ENCODE assay signal across 37 cellular contexts in the genomic region with DNA sequence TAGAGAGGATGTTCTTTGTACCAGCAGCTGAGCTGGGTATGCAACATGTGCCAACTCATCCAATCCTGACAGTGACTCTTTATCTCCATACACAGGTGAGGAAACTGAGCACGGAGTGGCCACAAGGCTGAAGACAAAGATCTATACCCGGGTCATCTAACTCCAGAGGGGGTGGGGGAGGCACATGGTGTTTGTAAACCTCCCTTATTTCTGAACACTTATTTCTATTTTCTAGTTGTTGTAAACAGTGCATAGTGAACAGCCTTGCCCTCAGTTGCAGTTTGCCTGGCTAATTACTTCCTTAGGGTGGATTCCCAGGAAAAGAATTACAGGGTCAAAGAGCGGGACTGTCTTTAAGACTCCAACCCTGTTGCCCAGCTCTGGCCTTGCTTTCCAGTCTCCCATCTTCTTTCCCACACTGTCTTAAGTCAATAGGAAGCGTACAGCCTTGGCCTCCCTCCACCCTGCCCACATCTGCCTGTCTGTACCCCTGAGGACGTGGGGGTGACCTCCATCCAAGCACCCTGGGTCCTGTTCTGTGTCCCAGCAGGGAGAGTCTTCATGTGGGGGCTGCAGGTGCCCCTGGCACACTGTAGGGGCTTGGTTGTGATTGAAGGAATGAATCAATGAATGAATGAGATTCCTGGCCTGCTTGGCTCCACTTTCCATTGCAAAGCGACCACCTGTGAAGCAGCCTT. TPM values are rescaled to one million over a fixed set of nuclear protein-coding genes. Genes with fewer than 3 reads are reported as not detected.
"Had no signal": no experiment of that assay in that cellular context is flagged by ENCODE, and none has a peak within 500 bp of the region (broad histone marks: within the 10 kb centered on the region; RNA-seq: fewer than 3 reads in every experiment).

No MANE protein-coding gene starts in this region.

- H3K79me2 ChIP-seq: hepatocyte had no signal

- H3K27me3 ChIP-seq: hepatocyte, ovary, testis, upper lobe of left lung had no signal

- H3K4me1 ChIP-seq: esophagus muscularis mucosa, gastroesophageal sphincter, heart left ventricle, lower lobe of right lung, psoas muscle, sigmoid colon, spleen, testis, tibial artery, upper lobe of left lung had no signal

- H3K9me3 Mint-ChIP-seq: dendritic cell treated with granulocyte-macrophage colony-stimulating factor and Interleukin-4, amounts not matched to agents 40 ng/mL and 50 ng/mL, for 4 days; natural killer cell treated with Interleukin-12 subunit alpha and Interleukin-12 subunit beta and Interleukin-15 and Interleukin-18, amount 100 ng/mL, for 72 hours; neural crest cell had no signal

- H3K4me3 ChIP-seq: esophagus muscularis mucosa, gastroesophageal sphincter, heart left ventricle, hepatocyte, lower lobe of right lung, ovary, psoas muscle, sigmoid colon, spleen, testis, tibial artery, upper lobe of left lung had no signal

- FAIRE-seq: colon, islet of Langerhans, urothelium cell line had no signal

- H3K36me3 Mint-ChIP-seq: memory B cell; natural killer cell treated with Interleukin-12 subunit alpha and Interleukin-12 subunit beta and Interleukin-15 and Interleukin-18, amount 100 ng/mL, for 72 hours; stimulated activated memory B cell treated with anti-CD40 and anti-IgM and Interleukin-4, amounts not matched to agents 10 μg/mL and 1 μg/mL and 100 μg/mL, for 72 hours had no signal

- DNase-seq: effector CD8-positive, alpha-beta T cell; endodermal cell; heart left ventricle; kidney glomerular epithelial cell; left ventricle myocardium superior; lower lobe of right lung; naive B cell; nucleus accumbens; ovary; psoas muscle; right cardiac atrium; sigmoid colon; spleen; stimulated activated CD4-positive, alpha-beta T cell treated with anti-CD3 and anti-CD28 coated beads, Interleukin-4, amount 100 ng/mL, for 4 hours; stimulated activated naive CD8-positive, alpha-beta T cell treated with anti-CD3 and anti-CD28 coated beads, Interleukin-15, Interleukin-2, amounts not matched to agents 100 U/mL and 50 U/mL, for 24 hours; substantia nigra; testis; tibial artery; upper lobe of left lung had no signal

- H3K9me3 ChIP-seq: gastroesophageal sphincter, lower lobe of right lung, ovary, psoas muscle, sigmoid colon, testis, tibial artery had no signal

- H3K4me3 Mint-ChIP-seq: dendritic cell treated with granulocyte-macrophage colony-stimulating factor and Interleukin-4, amounts not matched to agents 40 ng/mL and 50 ng/mL, for 4 days; endodermal cell; memory B cell; natural killer cell treated with Interleukin-12 subunit alpha and Interleukin-12 subunit beta and Interleukin-15 and Interleukin-18, amount 100 ng/mL, for 72 hours; neural crest cell; stimulated activated memory B cell treated with anti-CD40 and anti-IgM and Interleukin-4, amounts not matched to agents 10 μg/mL and 1 μg/mL and 100 μg/mL, for 72 hours had no signal

- H3K4me2 ChIP-seq: hepatocyte had no signal

- H3K27ac ChIP-seq: esophagus muscularis mucosa, foreskin keratinocyte, gastroesophageal sphincter, heart left ventricle, hepatocyte, lower lobe of right lung, ovary, psoas muscle, sigmoid colon, spleen, testis, tibial artery, upper lobe of left lung had no signal

- H3K27ac Mint-ChIP-seq: dendritic cell treated with granulocyte-macrophage colony-stimulating factor and Interleukin-4, amounts not matched to agents 40 ng/mL and 50 ng/mL, for 4 days; endodermal cell; memory B cell; natural killer cell treated with Interleukin-12 subunit alpha and Interleukin-12 subunit beta and Interleukin-15 and Interleukin-18, amount 100 ng/mL, for 72 hours; stimulated activated memory B cell treated with anti-CD40 and anti-IgM and Interleukin-4, amounts not matched to agents 10 μg/mL and 1 μg/mL and 100 μg/mL, for 72 hours had no signal

- H3K4me1 Mint-ChIP-seq: memory B cell; naive B cell; neural crest cell; stimulated activated memory B cell treated with anti-CD40 and anti-IgM and Interleukin-4, amounts not matched to agents 10 μg/mL and 1 μg/mL and 100 μg/mL, for 72 hours had no signal

- H3K36me3 ChIP-seq: esophagus muscularis mucosa, gastroesophageal sphincter, heart left ventricle, lower lobe of right lung, ovary, sigmoid colon, spleen, tibial artery, upper lobe of left lung had no signal

- ATAC-seq: foreskin keratinocyte; gastroesophageal sphincter; heart left ventricle; left ventricle myocardium superior; lower lobe of right lung; natural killer cell treated with Interleukin-12 subunit alpha and Interleukin-12 subunit beta and Interleukin-15 and Interleukin-18, amount 100 ng/mL, for 72 hours; psoas muscle; right cardiac atrium; stimulated activated memory B cell treated with anti-CD40 and anti-IgM and Interleukin-4, amounts not matched to agents 10 μg/mL and 1 μg/mL and 100 μg/mL, for 72 hours; stimulated activated naive CD8-positive, alpha-beta T cell treated with anti-CD3 and anti-CD28 coated beads, Interleukin-15, Interleukin-2, amounts not matched to agents 100 U/mL and 50 U/mL, for 24 hours had no signal

- H2AFZ ChIP-seq: hepatocyte had no signal

RNA-seq across cellular contexts. Expression of a gene that starts 13.2 kb away (rescaled TPM):
- total RNA-seq: mononuclear cell; natural killer cell treated with Interleukin-12 subunit alpha and Interleukin-12 subunit beta and Interleukin-15 and Interleukin-18, amount 100 ng/mL, for 72 hours; psoas muscle; skeletal muscle tissue had no signal
- polyA plus RNA-seq: hepatocyte had no signal

RNA-seq across cellular contexts. Expression of a gene that starts 55.6 kb away (rescaled TPM):
- total RNA-seq: cerebellum; endodermal cell; epithelial cell of proximal tubule; esophagus muscularis mucosa; fibroblast of lung; foreskin keratinocyte; gastroesophageal sphincter; heart left ventricle; hepatocyte; left ventricle myocardium superior; lower lobe of right lung; mononuclear cell; natural killer cell treated with Interleukin-12 subunit alpha and Interleukin-12 subunit beta and Interleukin-15 and Interleukin-18, amount 100 ng/mL, for 72 hours; neural crest cell; ovary; psoas muscle; renal cortical epithelial cell; right cardiac atrium; sigmoid colon; skeletal muscle tissue; spleen; upper lobe of left lung had no signal
- polyA plus RNA-seq: fibroblast of lung, foreskin keratinocyte, heart left ventricle, ovary had no signal

RNA-seq across cellular contexts. Expression of a gene that starts 56.8 kb away (rescaled TPM):
- total RNA-seq: foreskin keratinocyte; natural killer cell treated with Interleukin-12 subunit alpha and Interleukin-12 subunit beta and Interleukin-15 and Interleukin-18, amount 100 ng/mL, for 72 hours had no signal
- polyA plus RNA-seq: foreskin keratinocyte had no signal
